Comparison of ENCODE assay signal across 9 cellular contexts in the genomic region with DNA sequence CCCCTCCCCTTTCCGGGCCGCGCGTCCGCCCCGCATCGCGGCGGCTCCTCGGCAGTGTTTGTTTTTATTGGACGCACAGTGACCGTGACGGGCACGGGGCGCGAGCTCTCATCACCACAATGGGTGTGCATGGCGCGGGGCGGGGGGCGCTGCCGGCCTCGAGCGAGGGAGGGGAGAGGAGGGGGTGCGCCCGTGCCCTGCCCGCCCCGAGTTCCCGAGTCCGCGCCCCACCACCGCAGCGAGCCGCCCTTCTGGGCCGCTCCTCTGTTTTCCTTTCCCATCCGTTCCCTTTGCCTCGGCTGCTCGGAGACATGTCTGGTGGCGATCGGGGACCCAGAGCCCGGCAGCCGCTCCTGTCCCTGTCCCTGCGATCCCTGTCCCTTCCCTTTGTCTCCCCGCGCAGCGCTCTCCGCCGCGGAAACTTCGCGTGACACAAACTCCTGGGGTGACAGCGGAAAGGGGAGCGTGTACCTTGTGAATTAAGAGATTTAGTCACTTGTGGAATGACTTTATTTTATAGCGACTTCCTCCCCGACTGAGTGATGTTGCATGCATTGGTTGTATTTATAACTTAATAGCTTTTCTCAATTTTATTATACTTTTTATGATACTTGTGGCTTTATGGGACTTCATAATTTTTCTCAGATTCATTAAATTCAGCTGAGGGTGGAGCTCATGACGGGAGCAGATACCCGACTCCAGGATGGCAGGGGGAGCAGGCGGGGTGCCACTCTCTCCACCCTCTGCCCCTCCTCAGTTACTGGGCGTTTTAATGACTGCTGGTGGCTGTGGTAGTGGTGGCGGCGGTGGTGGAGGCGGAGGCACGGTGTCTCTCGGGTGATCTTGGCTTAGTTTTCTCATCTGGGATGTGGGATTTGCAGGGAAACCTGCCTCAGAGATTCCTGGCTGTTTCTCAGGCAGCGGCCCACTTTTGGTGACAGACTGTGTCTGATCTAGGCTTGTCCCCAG. TPM values are rescaled to one million over a fixed set of nuclear protein-coding genes. Genes with fewer than 3 reads are reported as not detected.
DNase-seq lines count a peak whose midpoint lies in the region; TF ChIP-seq lines count a peak whose summit lies in the region.
"Had no signal": no experiment of that assay in that cellular context is flagged by ENCODE, and none has a peak within 500 bp of the region (broad histone marks: within the 10 kb centered on the region; RNA-seq: fewer than 3 reads in every experiment).

No MANE protein-coding gene starts in this region.

- TF ChIP-seq CTCF in astrocyte of the spinal cord (IDR thresholded peaks at IDR 0.05; ENCODE audit: low read depth, low read length) (no peak), lower leg skin (IDR thresholded peaks at IDR 0.05) (no peak), tibial nerve (IDR thresholded peaks at IDR 0.05) (no peak)

- TF ChIP-seq POLR2A in lower leg skin (IDR thresholded peaks at IDR 0.05) (no peak), tibial nerve (IDR thresholded peaks at IDR 0.05) (no peak)

- no peaks in the 10 kb centered on the region for H3K36me3 ChIP-seq in tibial nerve

- H3K9me3 ChIP-seq in tibial nerve: no peaks in the 10 kb centered on the region

- intact Hi-C loops in lower leg skin (cut with DNase I; ENCODE audit: low total_unique reads): no loop called here

- TF ChIP-seq EP300 in tibial nerve (IDR thresholded peaks at IDR 0.05): no peak

- no peak overlapping the region for H3K27ac ChIP-seq in tibial nerve

- H3K4me3 ChIP-seq in astrocyte of the spinal cord (ENCODE audit: low read depth, low read length) (peak overlapping the region; percentile 2), lower leg skin (ENCODE audit: low read depth, poor library complexity, severe bottlenecking) (peak overlapping the region; percentile 9), tibial nerve (peak overlapping the region in 3 of 4 donors; percentile 17 to 41 (median 26))

- H3K27me3 ChIP-seq in tibial nerve: peaks cover 3 to 96% of the 10 kb centered on the region in 2 donors

- H3K4me1 ChIP-seq in tibial nerve: peaks cover 0 to 21% (median 15%) of the 10 kb centered on the region in 4 donors

- in situ Hi-C loops in astrocyte of the spinal cord (cut with HindIII; ENCODE audit: low sequenced_read_pairs): no loop called here

- WGBS in lower leg skin, 2 donors: 2 to 3% methylated on average over 34 to 62 of the region's 64 CpGs
- 4% methylated on average over 33 to 60 of the region's 64 CpGs for WGBS in tibial nerve, 2 donors

- peak; percentile 59 for DNase-seq in activated CD8-positive, alpha-beta memory T cell treated with anti-CD3 and anti-CD28 coated beads for 24 hours
- DNase-seq in activated CD8-positive, alpha-beta memory T cell treated with anti-CD3 and anti-CD28 coated beads, Interleukin-2, amount 50 U/mL, for 4 hours: no peak
- no peak for DNase-seq in astrocyte of the spinal cord (ENCODE audit: low read depth, low spot score)
- DNase-seq in lower leg skin (ENCODE audit: low spot score in 2 of 2): no peak
- DNase-seq in tibial nerve (ENCODE audit: low spot score in 2 of 2): no peak
- DNase-seq in NCI-H446 treated with DMSO at 0.1 percent for 48 hours (lab: John Stamatoyannopoulos, UW): no peak
- no peak for DNase-seq in GOT3 (lab: John Stamatoyannopoulos, UW)
- no peak for DNase-seq in MV-4-11 (lab: John Stamatoyannopoulos, UW)
- DNase-seq: Kasumi-1 had no signal

RNA-seq across cellular contexts. Expression of a gene that starts 40.8 kb away (rescaled TPM):
- total RNA-seq in lower leg skin: 1 to 10 TPM; 5.1 to 8.9 (median 5.9) TPM
- total RNA-seq in tibial nerve: 10 to 100 TPM in 3 of 4 donors, 1 to 10 TPM in 1; 9.8 to 14.2 (median 11.5) TPM

RNA-seq across cellular contexts. Expression of a gene that starts 50.5 kb away (rescaled TPM):
- 10 to 100 TPM; 11.3 to 21.1 (median 14.9) TPM for total RNA-seq in lower leg skin
- 10 to 100 TPM in 1 of 4 donors, 1 to 10 TPM in 2, under 1 TPM in 1; 0.78 to 14.7 (median 6.9) TPM for total RNA-seq in tibial nerve
